ENCODE assay signal across 23 cellular contexts in the genomic region with DNA sequence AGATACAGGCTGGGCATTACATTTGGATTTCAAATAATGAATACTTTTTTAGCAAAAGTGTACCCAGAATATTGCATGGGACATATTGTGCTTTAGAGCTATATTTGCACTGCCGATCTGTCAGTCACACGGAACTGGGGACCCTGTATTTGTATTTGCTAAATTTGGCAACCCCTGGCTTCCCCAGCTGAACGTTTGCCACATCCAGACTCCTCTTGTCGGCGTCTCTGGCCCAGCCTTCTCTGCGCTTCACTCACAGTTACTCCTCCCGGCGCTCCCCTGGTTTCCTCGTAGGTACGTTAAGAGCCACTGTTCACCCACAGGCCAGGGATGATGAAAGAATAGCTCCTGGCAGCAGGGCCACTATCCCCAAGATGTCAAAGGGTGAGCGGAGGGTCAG.
"Had no signal": no experiment of that assay in that cellular context is flagged by ENCODE, and none has a peak within 500 bp of the region (broad histone marks: within the 10 kb centered on the region; RNA-seq: fewer than 3 reads in every experiment).

No MANE protein-coding gene starts in this region.

- H3K27ac ChIP-seq: brain microvascular endothelial cell, VCaP had no signal

- ATAC-seq: activated CD8-positive, alpha-beta memory T cell treated with anti-CD3 and anti-CD28 coated beads, Interleukin-2, amount 10 ng/mL, durations not matched to agents 7 days and 5 days; SK-N-SH treated with all-trans-retinoic acid at 6 μM for 48 hours; T-cell; T-helper 17 cell had no signal

- DNase-seq: activated CD4-positive, alpha-beta memory T cell treated with anti-CD3 and anti-CD28 coated beads, Interleukin-2, amount 10 ng/mL, durations not matched to agents 7 days and 5 days; activated CD4-positive, alpha-beta T cell treated with anti-CD3 and anti-CD28 coated beads for 1 hour; activated CD4-positive, alpha-beta T cell treated with anti-CD3 and anti-CD28 coated beads for 48 hours; activated CD4-positive, CD25-positive, alpha-beta regulatory T cell; activated effector memory CD4-positive, alpha-beta T cell treated with Interleukin-2 at 50 U/mL for 16 hours; activated naive CD4-positive, alpha-beta T cell treated with anti-CD3 and anti-CD28 coated beads, Interleukin-2, amount 50 U/mL, for 16 hours; activated naive CD8-positive, alpha-beta T cell treated with anti-CD3 and anti-CD28 coated beads for 36 hours; activated T-cell treated with anti-CD3 and anti-CD28 coated beads, Interleukin-2, amount 50 U/mL, for 48 hours; amniotic stem cell; aorta; brain microvascular endothelial cell; KG1; MM.1S; NCI-H187 treated with DMSO at 0.1 percent for 48 hours; NCI-H226; NCI-H446 treated with DMSO at 0.1 percent for 48 hours; NCI-H524 treated with DMSO at 0.1 percent for 48 hours; SIG-M5; T-cell; T-helper 17 cell had no signal

- H3K36me3 ChIP-seq: brain microvascular endothelial cell had no signal

- H3K27me3 ChIP-seq: brain microvascular endothelial cell had no signal
